In genomic region chr15:39511915-39512260, GRCh38 we compare ENCODE assay signal across 14 cellular contexts.
DNase-seq lines count a peak whose midpoint lies in the region; ATAC-seq and TF ChIP-seq lines count a peak whose summit lies in the region.
"Had no signal": no experiment of that assay in that cellular context is flagged by ENCODE, and none has a peak within 500 bp of the region (broad histone marks: within the 10 kb centered on the region; RNA-seq: fewer than 3 reads in every experiment).

No MANE protein-coding gene starts in this region.

- H3K4me3 ChIP-seq in AG04449 (ENCODE audit: low read depth, low read length), result peak overlapping the region; percentile 21
- H3K4me3 ChIP-seq in IMR-90 (ENCODE audit: insufficient read depth, low read depth, low read length), result no peak overlapping the region
- no peak overlapping the region for H3K4me3 ChIP-seq in astrocyte of the spinal cord (ENCODE audit: low read depth, low read length)
- H3K4me3 ChIP-seq: BLaER1, SK-N-MC had no signal

- H3K4me3 Mint-ChIP-seq in Calu3 (ENCODE audit: low read depth, unreplicated experiment), result no peak overlapping the region

- H4K5ac ChIP-seq in IMR-90 (ENCODE audit: low read depth, low read length), result peak overlapping the region; percentile 80

- H3K4me1 Mint-ChIP-seq in Calu3 (ENCODE audit: low read depth, unreplicated experiment), result no peaks in the 10 kb centered on the region

- H4K20me1 ChIP-seq in IMR-90 (ENCODE audit: insufficient read depth, low read length), result no peaks in the 10 kb centered on the region
- H4K20me1 ChIP-seq: BLaER1 had no signal

- BruUV-seq in IMR-90 (replicated peaks; lab: Mats Ljungman, UMichigan), result no TSS peak
- BruUV-seq in Calu3 (replicated peaks; lab: Mats Ljungman, UMichigan), result no TSS peak

- H3K23ac ChIP-seq in IMR-90 (ENCODE audit: low read depth, low read length), result peak overlapping the region; percentile 29; the same call in 1 of the 2 replicates

- ATAC-seq in IMR-90 (ENCODE audit: low read depth) (peak; percentile 56), left ventricle myocardium superior (peak; percentile 26), HG03045 (IDR thresholded peaks at IDR 0.05; ENCODE audit: unreplicated experiment) (no peak)

- H3K36me3 ChIP-seq in IMR-90 (ENCODE audit: control insufficient read depth, insufficient read depth, low read length), result no peaks in the 10 kb centered on the region
- H3K36me3 ChIP-seq: BLaER1 had no signal

- peak overlapping the region; percentile 92 for H2BK20ac ChIP-seq in IMR-90 (ENCODE audit: low read depth, low read length)

- no peak for DNase-seq in AG04449 (ENCODE audit: low read depth, low spot score)
- DNase-seq in IMR-90, result peak; percentile 82
- peak; percentile 51 for DNase-seq in astrocyte of the spinal cord (ENCODE audit: low read depth, low spot score)
- peak; percentile 43 for DNase-seq in left ventricle myocardium superior
- no peak for DNase-seq in Calu3
- DNase-seq in NOMO-1 (lab: John Stamatoyannopoulos, UW; ENCODE audit: unreplicated experiment in 2 of 2), result no peak
- no peak for DNase-seq in C1 segment of cervical spinal cord (lab: John Stamatoyannopoulos, UW)
- DNase-seq: activated CD4-positive, alpha-beta T cell treated with anti-CD3 and anti-CD28 coated beads, Interleukin-2, amount 50 U/mL, for 48 hours; activated naive CD4-positive, alpha-beta T cell treated with Interleukin-2 at 50 U/mL for 16 hours; cortex of kidney; KBM-7 had no signal

- TF ChIP-seq CTCF in AG04449 (IDR thresholded peaks at IDR 0.05; ENCODE audit: insufficient read depth, low read length, missing control alignments), result no peak
- TF ChIP-seq CTCF in IMR-90 (conservative IDR thresholded peaks at IDR 0.05; ENCODE audit: low read depth, low read length), result no peak
- no peak for TF ChIP-seq CTCF in astrocyte of the spinal cord (IDR thresholded peaks at IDR 0.05; ENCODE audit: low read depth, low read length)
- no peak for TF ChIP-seq CTCF in Calu3 (IDR thresholded peaks at IDR 0.05; ENCODE audit: unreplicated experiment)

- 0% methylated on average over 1 of the region's 4 CpGs; no CpG with 5 or more reads in 1 of the 2 experiments for WGBS in IMR-90 (ENCODE audit: extremely low coverage in 2 of 2, insufficient read length in 1 of 2), 2 experiments

- H3K14ac ChIP-seq in IMR-90 (replicated peaks; ENCODE audit: low read depth, low read length), result peak overlapping the region; percentile 69

- CTCF ChIA-PET in AG04449 (lab: Yijun Ruan, JAX) (interaction anchor here (1.1 to 1.6 kb wide), 4 partner anchors 14 to 68 kb away, joined by 3 to 4 read pairs (median 4); no protein-coding TSS in a partner anchor), IMR-90 (lab: Yijun Ruan, JAX) (interaction anchor here (0.7 to 1.2 kb wide), 3 partner anchors 19 to 68 kb away, joined by 3 to 4 read pairs (median 3); no protein-coding TSS in a partner anchor), Calu3 (lab: Charles Lee) (no interaction called here)

- 0 out of 2 replicates have a peak overlapping the region, but pooled peaks have one; percentile 80 for H3K56ac ChIP-seq in IMR-90 (ENCODE audit: extremely low read depth, insufficient read depth, low read length)

- H3K9me3 Mint-ChIP-seq in Calu3 (ENCODE audit: low read depth, unreplicated experiment), result no peaks in the 10 kb centered on the region

- no peak for TF ChIP-seq POLR2A in IMR-90 (IDR thresholded peaks at IDR 0.05; ENCODE audit: low read depth, low read length)

- peak overlapping the region; percentile 72 for H2BK15ac ChIP-seq in IMR-90 (ENCODE audit: low read depth, low read length)

- H3K4me2 ChIP-seq in IMR-90 (ENCODE audit: low read depth, low read length), result peak overlapping the region; percentile 61
- H3K4me2 ChIP-seq: BLaER1 had no signal

- peak overlapping the region; percentile 39 for H2AK9ac ChIP-seq in IMR-90 (replicated peaks; ENCODE audit: low read depth, low read length, poor library complexity)

- H3K9ac ChIP-seq in IMR-90 (ENCODE audit: low read depth, low read length), result peak overlapping the region; percentile 40
- H3K9ac ChIP-seq: BLaER1 had no signal

- H3K27ac ChIP-seq in IMR-90 (ENCODE audit: insufficient read depth, low read length), result peak overlapping the region; percentile 70
- H3K27ac ChIP-seq: BLaER1, SK-N-MC had no signal

- H3K9me1 ChIP-seq in IMR-90 (ENCODE audit: insufficient read depth, low read length), result peaks cover 18% of the 10 kb centered on the region

- no peaks in the 10 kb centered on the region for H3K27me3 ChIP-seq in IMR-90 (ENCODE audit: control insufficient read depth, insufficient read depth, low read length)
- H3K27me3 ChIP-seq: BLaER1 had no signal

- H3K27me3 Mint-ChIP-seq in Calu3 (ENCODE audit: unreplicated experiment), result peaks cover 12% of the 10 kb centered on the region

- in situ Hi-C loops in IMR-90 (cut with MboI; ENCODE audit: low sequenced_read_pairs), result no loop called here
- in situ Hi-C loops in astrocyte of the spinal cord (cut with HindIII; ENCODE audit: low sequenced_read_pairs), result no loop called here

- intact Hi-C loops in IMR-90 (cut with micrococcal nuclease), result loop anchor here (2.0 to 5.0 kb wide), 3 partner anchors 45 to 339 kb away; no protein-coding TSS in a partner anchor
- intact Hi-C loops in left ventricle myocardium superior (cut with micrococcal nuclease), result no loop called here
- intact Hi-C loops in Calu3 (cut with micrococcal nuclease; ENCODE audit: unreplicated experiment), result no loop called here

- POLR2A ChIA-PET in AG04449 (lab: Yijun Ruan, JAX) (interaction anchor here (0.9 to 1.7 kb wide), 6 partner anchors 14 to 207 kb away, joined by 3 to 17 read pairs (median 3); partner anchors contain the start of gene THBS1), IMR-90 (lab: Charles Lee; ENCODE audit: unreplicated experiment) (no interaction called here)

- no peak overlapping the region for H3K27ac Mint-ChIP-seq in Calu3 (ENCODE audit: unreplicated experiment)

- H2BK120ac ChIP-seq in IMR-90 (ENCODE audit: low read depth, low read length), result peak overlapping the region; percentile 91

- no peak for TF ChIP-seq RAD21 in IMR-90 (IDR thresholded peaks at IDR 0.05; ENCODE audit: low read length)

- H2AK5ac ChIP-seq in IMR-90 (ENCODE audit: low read depth, low read length), result peak overlapping the region; percentile 78

- H2BK5ac ChIP-seq in IMR-90 (ENCODE audit: low read depth, low read length, poor library complexity, severe bottlenecking), result peak overlapping the region; percentile 64

- peak overlapping the region; percentile 78 for H3K18ac ChIP-seq in IMR-90 (ENCODE audit: low read depth, low read length)

- peaks cover 16% of the 10 kb centered on the region for H3K4me1 ChIP-seq in IMR-90 (ENCODE audit: control insufficient read depth, insufficient read depth, low read length)
- H3K4me1 ChIP-seq: BLaER1 had no signal

- peak overlapping the region; percentile 42 to 80; a peak in 3 of 4 replicates for H4K8ac ChIP-seq in IMR-90 (ENCODE audit: low read depth in 2 of 2, low read length in 2 of 2)

- H2AFZ ChIP-seq in IMR-90 (replicated peaks; ENCODE audit: low read length, poor library complexity), result peak overlapping the region; percentile 71

- H3K4ac ChIP-seq in IMR-90 (ENCODE audit: low read depth, low read length), result peak overlapping the region; percentile 74

- H3K9me3 ChIP-seq in IMR-90 (ENCODE audit: control insufficient read depth, insufficient read depth, low read length), result no peaks in the 10 kb centered on the region

- H4K91ac ChIP-seq in IMR-90 (ENCODE audit: insufficient read depth, low read depth, low read length), result peak overlapping the region; percentile 72

- dilution Hi-C loops in IMR-90 (cut with HindIII; ENCODE audit: low sequenced_read_pairs, unreplicated experiment), result no loop called here

- H3K79me1 ChIP-seq in IMR-90 (ENCODE audit: low read depth in 1 of 2, low read length in 2 of 2), result no peaks in the 10 kb centered on the region

- no peaks in the 10 kb centered on the region for H3K36me3 Mint-ChIP-seq in Calu3 (ENCODE audit: insufficient read depth, unreplicated experiment)

TF ChIP-seq in IMR-90, 13 proteins besides CTCF, POLR2A, EP300 and RAD21:
- TF ChIP-seq BHLHE40 (IDR thresholded peaks at IDR 0.05; ENCODE audit: low read depth, low read length), result no peak
- TF ChIP-seq MAZ (IDR thresholded peaks at IDR 0.05; ENCODE audit: borderline replicate concordance, low read depth, low read length), result no peak
- no peak for TF ChIP-seq RCOR1 (IDR thresholded peaks at IDR 0.05; ENCODE audit: insufficient replicate concordance, low read length)
- no peak for TF ChIP-seq NFE2L2 (IDR thresholded peaks at IDR 0.05; ENCODE audit: low read depth, low read length)
- TF ChIP-seq RFX5 (IDR thresholded peaks at IDR 0.05; ENCODE audit: low read depth, low read length), result no peak
- no peak for TF ChIP-seq MXI1 (IDR thresholded peaks at IDR 0.05; ENCODE audit: borderline replicate concordance, low read depth, low read length)
- no peak for TF ChIP-seq CEBPB (IDR thresholded peaks at IDR 0.05; ENCODE audit: low read depth, low read length)
- no peak for TF ChIP-seq CHD1 (IDR thresholded peaks at IDR 0.05; ENCODE audit: low read depth, low read length)
- no peak for TF ChIP-seq FOS (IDR thresholded peaks at IDR 0.05; ENCODE audit: low read depth, low read length)

Comparison
In these comparisons a context has a peak if more than half of its experiments do, and no peak if none do; other contexts are left out.
1. DNase-seq: peak in IMR-90 (single experiment), astrocyte of the spinal cord (single experiment) and left ventricle myocardium superior (single experiment); none in AG04449 (single experiment), Calu3 (single experiment), NOMO-1 (0 of 2) and C1 segment of cervical spinal cord (0 of 14).